Comparison of ENCODE assay signal across 6 cellular contexts in genomic region chr22:50206599-50206998, GRCh38. TPM values are rescaled to one million over a fixed set of nuclear protein-coding genes. Genes with fewer than 3 reads are reported as not detected.
DNase-seq lines count a peak whose midpoint lies in the region; TF ChIP-seq lines count a peak whose summit lies in the region.

No MANE protein-coding gene starts in this region.

- H3K4me3 Mint-ChIP-seq in immature natural killer cell: no peak overlapping the region

- DNase-seq in CD1c-positive myeloid dendritic cell (ENCODE audit: extremely low spot score) (peak; percentile 57), PC-9 (no peak), iris pigment epithelial cell (ENCODE audit: low read depth) (peak; percentile 38), HK-2 (ENCODE audit: unreplicated experiment) (no peak), NCI-H1436 treated with DMSO at 0.1 percent for 48 hours (lab: John Stamatoyannopoulos, UW) (no peak), immature natural killer cell (no peak)

- H3K27ac ChIP-seq in PC-9: no peak overlapping the region

- peaks cover 29% of the 10 kb centered on the region for H3K36me3 ChIP-seq in PC-9 (ENCODE audit: low read depth)

- no TSS peak for BruUV-seq in PC-9 (replicated peaks; lab: Mats Ljungman, UMichigan)

- CTCF ChIA-PET in PC-9 (lab: Charles Lee): no interaction called here

- H3K4me1 Mint-ChIP-seq in immature natural killer cell: peaks cover 29 to 42% of the 10 kb centered on the region in 2 donors

- H3K9me3 ChIP-seq in PC-9 (ENCODE audit: insufficient read depth, low read depth): no peaks in the 10 kb centered on the region

- intact Hi-C loops in PC-9 (cut with micrococcal nuclease; ENCODE audit: unreplicated experiment): no loop called here

- H3K27me3 Mint-ChIP-seq in immature natural killer cell (ENCODE audit: low read depth in 3 of 3): peaks cover 0 to 2% (median 0%) of the 10 kb centered on the region in 3 donors

- no peaks in the 10 kb centered on the region for H3K9me2 ChIP-seq in PC-9 (ENCODE audit: insufficient read depth)

- H3F3A ChIP-seq in PC-9 (ENCODE audit: insufficient read depth, low read depth): peaks cover 39% of the 10 kb centered on the region; the same call in 1 of the 2 replicates

- H3K36me3 Mint-ChIP-seq in immature natural killer cell: peaks cover 4 to 12% (median 4%) of the 10 kb centered on the region in 3 donors

- no peak overlapping the region for H2AFZ ChIP-seq in PC-9

- POLR2A ChIA-PET in PC-9 (lab: Charles Lee; ENCODE audit: unreplicated experiment): no interaction called here

- H3K4me1 ChIP-seq in PC-9 (replicated peaks; ENCODE audit: insufficient read depth): peaks cover 12% of the 10 kb centered on the region

- peak; percentile 67 for TF ChIP-seq CTCF in PC-9 (conservative IDR thresholded peaks at IDR 0.05)

- no peak overlapping the region for H3K4me2 ChIP-seq in PC-9

- H3K79me2 ChIP-seq in PC-9 (ENCODE audit: low read depth): peaks cover 29% of the 10 kb centered on the region

- no peaks in the 10 kb centered on the region for H3K9me3 Mint-ChIP-seq in immature natural killer cell

- H3K27me3 ChIP-seq in PC-9 (ENCODE audit: insufficient read depth, low read depth): no peaks in the 10 kb centered on the region

- H4K20me1 ChIP-seq in PC-9 (ENCODE audit: insufficient read depth): peaks cover 65% of the 10 kb centered on the region

- H3K27ac Mint-ChIP-seq in immature natural killer cell: no peak overlapping the region

- H3K4me3 ChIP-seq in PC-9: no peak overlapping the region

RNA-seq across cellular contexts. Expression of gene SELENOO, which starts 5.8 kb away (rescaled TPM):
- total RNA-seq in PC-9 (2021): 27.4 and 36.2 TPM in 2 replicates
- 1 to 10 TPM; 2.6 to 5.7 (median 3.6) TPM for polyA plus RNA-seq in immature natural killer cell

RNA-seq across cellular contexts. Expression of gene TRABD, which starts 20.9 kb away (rescaled TPM):
- total RNA-seq in PC-9 (2021): 68.2 and 78.8 TPM in 2 replicates
- 10 to 100 TPM; 33.2 to 63.5 (median 35.3) TPM for polyA plus RNA-seq in immature natural killer cell

RNA-seq across cellular contexts. Expression of gene PANX2, which starts 36.1 kb away (rescaled TPM):
- 46.3 and 51.7 TPM in 2 replicates for total RNA-seq in PC-9 (2021)
- polyA plus RNA-seq in immature natural killer cell: under 1 TPM in 1 of 3 donors, not detected in 2; 0.07 TPM

RNA-seq across cellular contexts. Expression of gene TUBGCP6, which starts 38.2 kb away (rescaled TPM):
- 31.3 and 34.8 TPM in 2 replicates for total RNA-seq in PC-9 (2021)
- 10 to 100 TPM in 2 of 3 donors, 1 to 10 TPM in 1; 5.2 to 18.0 (median 12.4) TPM for polyA plus RNA-seq in immature natural killer cell

RNA-seq across cellular contexts. Expression of gene HDAC10, which starts 44.5 kb away (rescaled TPM):
- 80.5 and 101 TPM in 2 replicates for total RNA-seq in PC-9 (2021)
- 10 to 100 TPM in 2 of 3 donors, 1 to 10 TPM in 1; 10.0 to 13.4 (median 11.2) TPM for polyA plus RNA-seq in immature natural killer cell

Comparison
In these comparisons a context has a peak if more than half of its experiments do, and no peak if none do; other contexts are left out.
1. DNase-seq: peak in CD1c-positive myeloid dendritic cell (single experiment) and iris pigment epithelial cell (single experiment); none in PC-9 (0 of 2), HK-2 (single experiment), NCI-H1436 treated with DMSO at 0.1 percent for 48 hours (single experiment) and immature natural killer cell (0 of 3).